Comparison of ENCODE assay signal across 19 cellular contexts in the genomic region with DNA sequence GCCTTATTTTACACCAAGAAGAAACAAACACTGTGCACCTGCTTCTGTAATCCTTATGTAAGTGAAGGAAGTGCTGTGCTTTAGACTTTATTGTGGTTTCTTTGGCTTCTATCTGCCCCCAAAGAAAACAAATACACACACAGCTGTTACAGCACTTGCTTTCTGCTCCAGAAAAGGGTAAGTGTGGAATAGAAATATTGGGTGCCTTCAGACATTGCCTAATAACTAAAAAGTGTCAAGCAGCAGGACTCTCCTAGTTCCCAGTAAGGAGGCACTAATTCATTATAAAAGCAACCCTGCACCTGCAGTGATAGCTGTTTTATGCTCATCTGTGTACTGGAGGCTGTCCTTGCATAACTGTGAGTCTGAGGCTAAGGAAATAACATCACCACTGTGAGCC. TPM values are rescaled to one million over a fixed set of nuclear protein-coding genes. Genes with fewer than 3 reads are reported as not detected.
"Had no signal": no experiment of that assay in that cellular context is flagged by ENCODE, and none has a peak within 500 bp of the region (broad histone marks: within the 10 kb centered on the region; RNA-seq: fewer than 3 reads in every experiment).

No MANE protein-coding gene starts in this region.

- H3K27me3 ChIP-seq: heart left ventricle, thyroid gland, upper lobe of right lung had no signal

- H3K9me3 ChIP-seq: left ventricle myocardium inferior, prostate gland, thyroid gland, upper lobe of right lung had no signal

- DNase-seq: activated CD4-positive, alpha-beta T cell treated with anti-CD3 and anti-CD28 coated beads, Interleukin-2, amount 10 ng/mL, durations not matched to agents 24 days and 14 days; activated CD8-positive, alpha-beta memory T cell treated with anti-CD3 and anti-CD28 coated beads, Interleukin-2, amount 10 ng/mL, durations not matched to agents 7 days and 5 days; activated CD8-positive, alpha-beta T cell treated with anti-CD3 and anti-CD28 coated beads for 36 hours; activated gamma-delta T cell; activated naive CD4-positive, alpha-beta T cell treated with anti-CD3 and anti-CD28 coated beads, Interleukin-2, amount 50 U/mL, for 16 hours; activated naive CD8-positive, alpha-beta T cell treated with anti-CD3 and anti-CD28 coated beads, Interleukin-2, amount 50 U/mL, for 24 hours; activated T-cell treated with anti-CD3 and anti-CD28 coated beads for 4 hours; heart left ventricle; left ventricle myocardium inferior; natural killer cell; stimulated activated CD4-positive, alpha-beta T cell treated with anti-CD3 and anti-CD28 coated beads, Interleukin-4, amount 100 ng/mL, for 4 hours; stimulated activated naive CD8-positive, alpha-beta T cell treated with anti-CD3 and anti-CD28 coated beads, Interleukin-15, Interleukin-2, amounts not matched to agents 100 U/mL and 50 U/mL, for 24 hours; T-helper 2 cell; thyroid gland; upper lobe of right lung had no signal

- H3K4me3 ChIP-seq: heart left ventricle, left ventricle myocardium inferior, prostate gland, thyroid gland, upper lobe of right lung had no signal

- H3K4me1 ChIP-seq: heart left ventricle, left ventricle myocardium inferior, prostate gland, thyroid gland, upper lobe of right lung had no signal

- H3K27ac ChIP-seq: epithelial cell of prostate, left ventricle myocardium inferior, prostate gland, thyroid gland, upper lobe of right lung, VCaP had no signal

- ATAC-seq: activated CD4-positive, CD25-positive, alpha-beta regulatory T cell treated with anti-CD3 and anti-CD28 coated beads, Interleukin-2, amount 50 U/mL, for 24 hours; activated CD8-positive, alpha-beta memory T cell treated with anti-CD3 and anti-CD28 coated beads, Interleukin-2, amount 10 ng/mL, durations not matched to agents 7 days and 5 days; activated CD8-positive, alpha-beta T cell treated with anti-CD3 and anti-CD28 coated beads for 36 hours; activated naive CD8-positive, alpha-beta T cell treated with anti-CD3 and anti-CD28 coated beads, Interleukin-2, amount 50 U/mL, for 24 hours; natural killer cell; stimulated activated naive CD8-positive, alpha-beta T cell treated with anti-CD3 and anti-CD28 coated beads, Interleukin-15, Interleukin-2, amounts not matched to agents 100 U/mL and 50 U/mL, for 24 hours; upper lobe of right lung had no signal

- H3K36me3 ChIP-seq: heart left ventricle, left ventricle myocardium inferior, prostate gland, thyroid gland, upper lobe of right lung had no signal

RNA-seq across cellular contexts. Expression of gene PRRX1, which starts 23.4 kb away (rescaled TPM):
- total RNA-seq: activated CD4-positive, alpha-beta T cell treated with anti-CD3 and anti-CD28 coated beads, Interleukin-2, amount 10 ng/mL, durations not matched to agents 24 days and 14 days; activated CD8-positive, alpha-beta memory T cell treated with anti-CD3 and anti-CD28 coated beads, Interleukin-2, amount 10 ng/mL, durations not matched to agents 7 days and 5 days; activated CD8-positive, alpha-beta T cell treated with anti-CD3 and anti-CD28 coated beads for 36 hours; natural killer cell had no signal
